ENCODE assay signal across 29 cellular contexts in genomic region chr5:82480331-82480730, GRCh38.
"Had no signal": no experiment of that assay in that cellular context is flagged by ENCODE, and none has a peak within 500 bp of the region (broad histone marks: within the 10 kb centered on the region; RNA-seq: fewer than 3 reads in every experiment).

No MANE protein-coding gene starts in this region.

- H3K4me1 Mint-ChIP-seq: activated B cell treated with CpG ODN at 0.5 μM for 24 hours; activated CD8-positive, alpha-beta memory T cell treated with anti-CD3 and anti-CD28 coated beads, Interleukin-2, amount 10 ng/mL, durations not matched to agents 7 days and 5 days; stimulated activated naive B cell treated with anti-CD40 and anti-IgM and Interleukin-4, amounts not matched to agents 10 μg/mL and 1 μg/mL and 100 μg/mL, for 72 hours had no signal

- H3K27me3 Mint-ChIP-seq: activated B cell treated with CpG ODN at 0.5 μM for 24 hours; activated CD8-positive, alpha-beta T cell treated with anti-CD3 and anti-CD28 coated beads for 36 hours had no signal

- H3K27ac Mint-ChIP-seq: activated B cell treated with CpG ODN at 0.5 μM for 24 hours; activated CD8-positive, alpha-beta memory T cell treated with anti-CD3 and anti-CD28 coated beads, Interleukin-2, amount 10 ng/mL, durations not matched to agents 7 days and 5 days; activated CD8-positive, alpha-beta T cell treated with anti-CD3 and anti-CD28 coated beads for 36 hours; activated naive CD8-positive, alpha-beta T cell; activated T-helper 2 cell treated with anti-CD3 and anti-CD28 coated beads, Interferon-gamma antibody, Interleukin-2, Interleukin-4, amounts not matched to agents 10 μg/mL and 5 μg/mL and 100 μg/mL, durations not matched to agents 14 hours and 24 hours and 36 hours; natural killer cell; stimulated activated naive B cell treated with anti-CD40 and anti-IgM and Interleukin-4, amounts not matched to agents 10 μg/mL and 1 μg/mL and 100 μg/mL, for 72 hours; T-helper 2 cell treated with Interferon-gamma antibody and Interleukin-4, amounts not matched to agents 5 μg/mL and 100 μg/mL, for 36 hours had no signal

- H3K4me3 Mint-ChIP-seq: activated B cell treated with CpG ODN at 0.5 μM for 24 hours; activated CD8-positive, alpha-beta memory T cell treated with anti-CD3 and anti-CD28 coated beads, Interleukin-2, amount 10 ng/mL, durations not matched to agents 7 days and 5 days; activated CD8-positive, alpha-beta T cell treated with anti-CD3 and anti-CD28 coated beads for 36 hours; activated naive CD8-positive, alpha-beta T cell; natural killer cell; stimulated activated naive B cell treated with anti-CD40 and anti-IgM and Interleukin-4, amounts not matched to agents 10 μg/mL and 1 μg/mL and 100 μg/mL, for 72 hours; T-helper 2 cell treated with Interferon-gamma antibody and Interleukin-4, amounts not matched to agents 5 μg/mL and 100 μg/mL, for 36 hours had no signal

- H3K27ac ChIP-seq: adrenal gland, brain microvascular endothelial cell, left ventricle myocardium inferior, skin epidermis, stomach, tibial nerve had no signal

- H3K36me3 Mint-ChIP-seq: activated CD8-positive, alpha-beta memory T cell treated with anti-CD3 and anti-CD28 coated beads, Interleukin-2, amount 10 ng/mL, durations not matched to agents 7 days and 5 days; activated naive CD8-positive, alpha-beta T cell; natural killer cell; stimulated activated naive B cell treated with anti-CD40 and anti-IgM and Interleukin-4, amounts not matched to agents 10 μg/mL and 1 μg/mL and 100 μg/mL, for 72 hours had no signal

- H3K4me1 ChIP-seq: adrenal gland, left ventricle myocardium inferior, stomach, tibial nerve had no signal

- FAIRE-seq: endothelial cell of umbilical vein had no signal

- H3K27me3 ChIP-seq: adrenal gland, brain microvascular endothelial cell, stomach, tibial nerve had no signal

- H3K36me3 ChIP-seq: adrenal gland, brain microvascular endothelial cell, left ventricle myocardium inferior, stomach, tibial nerve had no signal

- DNase-seq: activated B cell treated with CpG ODN at 0.5 μM for 24 hours; activated CD4-positive, alpha-beta T cell treated with anti-CD3 and anti-CD28 coated beads, Interleukin-2, amount 50 U/mL, for 1 hour; activated CD8-positive, alpha-beta memory T cell treated with anti-CD3 and anti-CD28 coated beads, Interleukin-2, amount 10 ng/mL, durations not matched to agents 7 days and 5 days; activated CD8-positive, alpha-beta T cell treated with anti-CD3 and anti-CD28 coated beads for 36 hours; activated naive CD4-positive, alpha-beta T cell; activated T-cell treated with anti-CD3 and anti-CD28 coated beads, Interleukin-2, amount 50 U/mL, for 48 hours; adrenal gland; aorta; brain microvascular endothelial cell; caudate nucleus; cortex of kidney; foreskin melanocyte; left ventricle myocardium inferior; mesendoderm; natural killer cell; stimulated activated CD4-positive, alpha-beta T cell treated with anti-CD3 and anti-CD28 coated beads, Interleukin-1b, Interleukin-23, amount 100 ng/mL, for 48 hours; stimulated activated CD4-positive, alpha-beta T cell treated with anti-CD3 and anti-CD28 coated beads, Interleukin-4, amount 100 ng/mL, for 4 hours; stimulated activated CD8-positive, alpha-beta memory T cell treated with anti-CD3 and anti-CD28 coated beads, Interleukin-4, amount 100 ng/mL, for 48 hours; stimulated activated naive B cell treated with anti-CD40 and anti-IgM and Interleukin-4, amounts not matched to agents 10 μg/mL and 1 μg/mL and 100 μg/mL, for 72 hours; stomach; T-helper 1 cell had no signal

- H3K4me3 ChIP-seq: adrenal gland, left ventricle myocardium inferior, lung, skin epidermis, stomach, tibial nerve had no signal

- H3K9me3 Mint-ChIP-seq: activated B cell treated with CpG ODN at 0.5 μM for 24 hours; activated CD8-positive, alpha-beta T cell treated with anti-CD3 and anti-CD28 coated beads for 36 hours; activated T-helper 2 cell treated with anti-CD3 and anti-CD28 coated beads, Interferon-gamma antibody, Interleukin-2, Interleukin-4, amounts not matched to agents 10 μg/mL and 5 μg/mL and 100 μg/mL, durations not matched to agents 14 hours and 24 hours and 36 hours; natural killer cell; T-helper 2 cell treated with Interferon-gamma antibody and Interleukin-4, amounts not matched to agents 5 μg/mL and 100 μg/mL, for 36 hours had no signal

- H3K9me3 ChIP-seq: adrenal gland, left ventricle myocardium inferior, stomach, tibial nerve had no signal

- ATAC-seq: activated CD8-positive, alpha-beta memory T cell treated with anti-CD3 and anti-CD28 coated beads, Interleukin-2, amount 10 ng/mL, durations not matched to agents 7 days and 5 days; activated CD8-positive, alpha-beta T cell treated with anti-CD3 and anti-CD28 coated beads for 36 hours; natural killer cell; sciatic nerve; stimulated activated naive B cell treated with anti-CD40 and anti-IgM and Interleukin-4, amounts not matched to agents 10 μg/mL and 1 μg/mL and 100 μg/mL, for 72 hours had no signal
